ENCODE assay signal across 1 cellular context in genomic region chr10:96587255-96588059, GRCh38.
TF ChIP-seq lines count a peak whose summit lies in the region.

No MANE protein-coding gene starts in this region.

TF ChIP-seq in K562, 482 proteins besides CTCF, POLR2A, EP300 and RAD21 (continued from another document and continues in another):
- TF ChIP-seq SLC30A9 (CRISPR knock-in tag; IDR thresholded peaks at IDR 0.05): no peak
- TF ChIP-seq MTA3 (IDR thresholded peaks at IDR 0.05; ENCODE audit: borderline replicate concordance): no peak
- TF ChIP-seq HOMEZ (CRISPR knock-in tag; IDR thresholded peaks at IDR 0.05): no peak
- TF ChIP-seq SIN3A (IDR thresholded peaks at IDR 0.05; ENCODE audit: borderline replicate concordance in 2 of 2, control insufficient read depth in 1 of 2, low read depth in 2 of 2, low read length in 2 of 2): no peak
- TF ChIP-seq SAP30 (IDR thresholded peaks at IDR 0.05; ENCODE audit: borderline replicate concordance, insufficient read depth, low read depth, low read length, poor library complexity, severe bottlenecking): no peak
- no peak for TF ChIP-seq EHMT2 (IDR thresholded peaks at IDR 0.05)
- TF ChIP-seq DDX20 (tag; IDR thresholded peaks at IDR 0.05; ENCODE audit: low read depth): no peak
- TF ChIP-seq ZNF76 (CRISPR knock-in tag; IDR thresholded peaks at IDR 0.05; ENCODE audit: borderline replicate concordance): 0 out of 2 replicates have a peak, but pooled peaks have one; percentile 33
- TF ChIP-seq CREB1 (IDR thresholded peaks at IDR 0.05): no peak
- no peak for TF ChIP-seq CREB1 (CRISPR knock-in tag; IDR thresholded peaks at IDR 0.05)
- TF ChIP-seq POLR2H (tag; IDR thresholded peaks at IDR 0.05; ENCODE audit: low read depth): no peak; the same call in 1 of the 2 replicates
- 0 out of 2 replicates have a peak, but pooled peaks have one; percentile 1 for TF ChIP-seq GMEB1 (CRISPR knock-in tag; IDR thresholded peaks at IDR 0.05)
- TF ChIP-seq E2F3 (CRISPR knock-in tag; IDR thresholded peaks at IDR 0.05): no peak
- TF ChIP-seq ZBTB1 (CRISPR knock-in tag; IDR thresholded peaks at IDR 0.05; ENCODE audit: borderline replicate concordance, low read depth): no peak
- TF ChIP-seq E4F1 (CRISPR knock-in tag; IDR thresholded peaks at IDR 0.05; ENCODE audit: borderline replicate concordance): no peak
- no peak for TF ChIP-seq FOXP4 (CRISPR knock-in tag; IDR thresholded peaks at IDR 0.05; ENCODE audit: borderline replicate concordance)
- TF ChIP-seq NFE2 (IDR thresholded peaks at IDR 0.05; ENCODE audit: low read depth): no peak
- TF ChIP-seq ETS1 (conservative IDR thresholded peaks at IDR 0.05; ENCODE audit: control insufficient read depth, low read depth, low read length): no peak
- TF ChIP-seq ZNF583 (CRISPR knock-in tag; IDR thresholded peaks at IDR 0.05): 0 out of 2 replicates have a peak, but pooled peaks have one; percentile 17
- TF ChIP-seq ELF1 (tag; IDR thresholded peaks at IDR 0.05): peak; percentile 2; the same call in 1 of the 2 replicates
- TF ChIP-seq PKNOX1 (IDR thresholded peaks at IDR 0.05): 0 out of 2 replicates have a peak, but pooled peaks have one; percentile 4
- TF ChIP-seq TSC22D4 (tag; IDR thresholded peaks at IDR 0.05): no peak
- no peak for TF ChIP-seq ZNF707 (CRISPR knock-in tag; conservative IDR thresholded peaks at IDR 0.05)
- TF ChIP-seq GTF2E2 (tag; IDR thresholded peaks at IDR 0.05): 0 out of 2 replicates have a peak, but pooled peaks have one; percentile 33
- TF ChIP-seq ATF7 (IDR thresholded peaks at IDR 0.05): no peak
- TF ChIP-seq KDM1A (IDR thresholded peaks at IDR 0.05): peak; percentile 78 to 87
- no peak for TF ChIP-seq FUS (optimal IDR thresholded peaks at IDR 0.05; ENCODE audit: low read depth, low read length)
- peak; percentile 58 for TF ChIP-seq ETV1 (tag; conservative IDR thresholded peaks at IDR 0.05; ENCODE audit: low read depth)
- TF ChIP-seq ZNF134 (CRISPR knock-in tag; conservative IDR thresholded peaks at IDR 0.05): no peak
- TF ChIP-seq ZBTB40 (IDR thresholded peaks at IDR 0.05): 0 out of 2 replicates have a peak, but pooled peaks have one; percentile 25
- no peak for TF ChIP-seq ZBTB40 (CRISPR knock-in tag; IDR thresholded peaks at IDR 0.05)
- no peak for TF ChIP-seq CBX3 (IDR thresholded peaks at IDR 0.05; ENCODE audit: borderline replicate concordance in 1 of 2, low read length in 2 of 2)
- TF ChIP-seq ZNF586 (CRISPR knock-in tag; conservative IDR thresholded peaks at IDR 0.05): no peak
- TF ChIP-seq HNRNPL (IDR thresholded peaks at IDR 0.05; ENCODE audit: low read depth, low read length): no peak
- no peak for TF ChIP-seq ZNF57 (CRISPR knock-in tag; IDR thresholded peaks at IDR 0.05)
- TF ChIP-seq ZMIZ1 (IDR thresholded peaks at IDR 0.05; ENCODE audit: low read depth in 2 of 2, low read length in 2 of 2): no peak
